8 cellular contexts compared by ENCODE assay signal in genomic region chr14:45135659-45136314, GRCh38. TPM values are rescaled to one million over a fixed set of nuclear protein-coding genes. Genes with fewer than 3 reads are reported as not detected.
DNase-seq lines count a peak whose midpoint lies in the region; ATAC-seq and TF ChIP-seq lines count a peak whose summit lies in the region.

A gene with protein sequence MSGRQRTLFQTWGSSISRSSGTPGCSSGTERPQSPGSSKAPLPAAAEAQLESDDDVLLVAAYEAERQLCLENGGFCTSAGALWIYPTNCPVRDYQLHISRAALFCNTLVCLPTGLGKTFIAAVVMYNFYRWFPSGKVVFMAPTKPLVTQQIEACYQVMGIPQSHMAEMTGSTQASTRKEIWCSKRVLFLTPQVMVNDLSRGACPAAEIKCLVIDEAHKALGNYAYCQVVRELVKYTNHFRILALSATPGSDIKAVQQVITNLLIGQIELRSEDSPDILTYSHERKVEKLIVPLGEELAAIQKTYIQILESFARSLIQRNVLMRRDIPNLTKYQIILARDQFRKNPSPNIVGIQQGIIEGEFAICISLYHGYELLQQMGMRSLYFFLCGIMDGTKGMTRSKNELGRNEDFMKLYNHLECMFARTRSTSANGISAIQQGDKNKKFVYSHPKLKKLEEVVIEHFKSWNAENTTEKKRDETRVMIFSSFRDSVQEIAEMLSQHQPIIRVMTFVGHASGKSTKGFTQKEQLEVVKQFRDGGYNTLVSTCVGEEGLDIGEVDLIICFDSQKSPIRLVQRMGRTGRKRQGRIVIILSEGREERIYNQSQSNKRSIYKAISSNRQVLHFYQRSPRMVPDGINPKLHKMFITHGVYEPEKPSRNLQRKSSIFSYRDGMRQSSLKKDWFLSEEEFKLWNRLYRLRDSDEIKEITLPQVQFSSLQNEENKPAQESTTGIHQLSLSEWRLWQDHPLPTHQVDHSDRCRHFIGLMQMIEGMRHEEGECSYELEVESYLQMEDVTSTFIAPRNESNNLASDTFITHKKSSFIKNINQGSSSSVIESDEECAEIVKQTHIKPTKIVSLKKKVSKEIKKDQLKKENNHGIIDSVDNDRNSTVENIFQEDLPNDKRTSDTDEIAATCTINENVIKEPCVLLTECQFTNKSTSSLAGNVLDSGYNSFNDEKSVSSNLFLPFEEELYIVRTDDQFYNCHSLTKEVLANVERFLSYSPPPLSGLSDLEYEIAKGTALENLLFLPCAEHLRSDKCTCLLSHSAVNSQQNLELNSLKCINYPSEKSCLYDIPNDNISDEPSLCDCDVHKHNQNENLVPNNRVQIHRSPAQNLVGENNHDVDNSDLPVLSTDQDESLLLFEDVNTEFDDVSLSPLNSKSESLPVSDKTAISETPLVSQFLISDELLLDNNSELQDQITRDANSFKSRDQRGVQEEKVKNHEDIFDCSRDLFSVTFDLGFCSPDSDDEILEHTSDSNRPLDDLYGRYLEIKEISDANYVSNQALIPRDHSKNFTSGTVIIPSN (N-terminal part only) (plus strand): TSS chr14:45135930. CDS start chr14:45136032, 102 bp downstream.

- peaks cover 10% of the 10 kb centered on the region for H3K36me3 Mint-ChIP-seq in activated CD4-positive, alpha-beta T cell treated with anti-CD3 and anti-CD28 coated beads for 36 hours (ENCODE audit: low read depth)

- intact Hi-C loops in activated CD4-positive, alpha-beta T cell treated with anti-CD3 and anti-CD28 coated beads for 36 hours (cut with DNase I, micrococcal nuclease), result loop anchor here (5.0 kb wide), 2 partner anchors 132 to 223 kb away; no protein-coding TSS in a partner anchor

- peak; percentile 34 for ATAC-seq in GM19043 (IDR thresholded peaks at IDR 0.05; ENCODE audit: low read depth, unreplicated experiment)
- peak; percentile 30 for ATAC-seq in HG03442 (IDR thresholded peaks at IDR 0.05; ENCODE audit: unreplicated experiment)
- peak; percentile 56 for ATAC-seq in activated CD4-positive, alpha-beta T cell treated with anti-CD3 and anti-CD28 coated beads for 36 hours

- peak within 1 kb of the TSS; percentile 93 for H3K4me3 Mint-ChIP-seq in activated CD4-positive, alpha-beta T cell treated with anti-CD3 and anti-CD28 coated beads for 36 hours

- peaks cover 37% of the 10 kb centered on the region for H3K4me1 Mint-ChIP-seq in activated CD4-positive, alpha-beta T cell treated with anti-CD3 and anti-CD28 coated beads for 36 hours

- no peaks in the 10 kb centered on the region for H3K27me3 ChIP-seq in kidney epithelial cell (ENCODE audit: control insufficient read depth, insufficient read depth, low read length)

- H3K27ac Mint-ChIP-seq in activated CD4-positive, alpha-beta T cell treated with anti-CD3 and anti-CD28 coated beads for 36 hours, result peak within 1 kb of the TSS; percentile 99

- peak within 1 kb of the TSS; percentile 93 for H3K4me3 ChIP-seq in AG10803 (ENCODE audit: low read length)
- peak within 1 kb of the TSS; percentile 68 for H3K4me3 ChIP-seq in kidney epithelial cell (ENCODE audit: low read depth, low read length)

- CTCF ChIA-PET in activated CD4-positive, alpha-beta T cell treated with anti-CD3 and anti-CD28 coated beads for 36 hours (lab: Charles Lee), result interaction anchor here (0.8 to 1.3 kb wide), 5 partner anchors 8 to 174 kb away, joined by 3 to 5 read pairs (median 3); partner anchors contain the start of genes KLHL28 and TOGARAM1

- POLR2A ChIA-PET in activated CD4-positive, alpha-beta T cell treated with anti-CD3 and anti-CD28 coated beads for 36 hours (lab: Charles Lee), result interaction anchor here (0.6 to 1.1 kb wide), 3 partner anchors 10 to 187 kb away, joined by 3 to 8 read pairs (median 5); partner anchors contain the start of genes KLHL28 and TOGARAM1

- no peaks in the 10 kb centered on the region for H3K36me3 ChIP-seq in kidney epithelial cell (ENCODE audit: control insufficient read depth, insufficient read depth, low read length)

- no peaks in the 10 kb centered on the region for H3K9me3 Mint-ChIP-seq in activated CD4-positive, alpha-beta T cell treated with anti-CD3 and anti-CD28 coated beads for 36 hours (ENCODE audit: low read depth)

- DNase-seq in AG10803 (ENCODE audit: low read depth) (peak; percentile 97), NCI-H524 (lab: John Stamatoyannopoulos, UW) (peak; percentile 100), kidney epithelial cell (ENCODE audit: low read depth) (peak; percentile 83)
- peak; percentile 90 for DNase-seq in activated CD4-positive, alpha-beta T cell treated with anti-CD3 and anti-CD28 coated beads for 36 hours
- DNase-seq in stimulated activated CD4-positive, alpha-beta T cell treated with anti-CD3 and anti-CD28 coated beads, Interleukin-1b, Interleukin-23, amount 100 ng/mL, for 1 hour (ENCODE audit: low read depth in 2 of 2), result peak; percentile 63 to 65

- H3K27me3 Mint-ChIP-seq in activated CD4-positive, alpha-beta T cell treated with anti-CD3 and anti-CD28 coated beads for 36 hours, result no peaks in the 10 kb centered on the region

- no peak; the same call in 1 of the 2 replicates for TF ChIP-seq CTCF in AG10803 (conservative IDR thresholded peaks at IDR 0.05; ENCODE audit: low read length)
- TF ChIP-seq CTCF in kidney epithelial cell (IDR thresholded peaks at IDR 0.05; ENCODE audit: insufficient read depth, low read length, poor library complexity, severe bottlenecking), result no peak

- H3K27ac ChIP-seq in cingulate gyrus (ENCODE audit: low read depth, low read length), result peak within 1 kb of the TSS; percentile 94

RNA-seq across cellular contexts. Expression of the gene that starts here (rescaled TPM):
- 10 to 100 TPM; 11.5 to 14.6 TPM for total RNA-seq in activated CD4-positive, alpha-beta T cell treated with anti-CD3 and anti-CD28 coated beads for 36 hours
- total RNA-seq in kidney epithelial cell, result 1.4 and 4.6 TPM in 2 replicates

Comparison
In these comparisons a context has a peak if more than half of its experiments do, and no peak if none do; other contexts are left out.
1. Peak in every context shown above with its lines: DNase-seq, ATAC-seq, H3K4me3 ChIP-seq and H3K27ac ChIP-seq.